In genomic region chr16:2736476-2737237, GRCh38 we compare ENCODE assay signal across 2 cellular contexts.
TF ChIP-seq lines count a peak whose summit lies in the region.

No MANE protein-coding gene starts in this region.

TF ChIP-seq in IMR-90, 13 proteins besides CTCF, POLR2A, EP300 and RAD21:
- TF ChIP-seq ELK1 (IDR thresholded peaks at IDR 0.05; ENCODE audit: borderline replicate concordance, low read depth, low read length) (no peak), CHD1 (IDR thresholded peaks at IDR 0.05; ENCODE audit: low read depth, low read length) (no peak), NFE2L2 (IDR thresholded peaks at IDR 0.05; ENCODE audit: low read depth, low read length) (no peak), SMC3 (IDR thresholded peaks at IDR 0.05; ENCODE audit: low read depth, low read length) (no peak)

TF ChIP-seq in H1, 55 proteins besides CTCF, POLR2A, EP300 and RAD21:
- TF ChIP-seq SAP30 (IDR thresholded peaks at IDR 0.05; ENCODE audit: insufficient read depth, insufficient replicate concordance, low read length) (no peak), BRCA1 (IDR thresholded peaks at IDR 0.05; ENCODE audit: low read depth, low read length) (no peak), TAF1 (IDR thresholded peaks at IDR 0.05; ENCODE audit: low read depth, low read length) (no peak)
